In the genomic region with DNA sequence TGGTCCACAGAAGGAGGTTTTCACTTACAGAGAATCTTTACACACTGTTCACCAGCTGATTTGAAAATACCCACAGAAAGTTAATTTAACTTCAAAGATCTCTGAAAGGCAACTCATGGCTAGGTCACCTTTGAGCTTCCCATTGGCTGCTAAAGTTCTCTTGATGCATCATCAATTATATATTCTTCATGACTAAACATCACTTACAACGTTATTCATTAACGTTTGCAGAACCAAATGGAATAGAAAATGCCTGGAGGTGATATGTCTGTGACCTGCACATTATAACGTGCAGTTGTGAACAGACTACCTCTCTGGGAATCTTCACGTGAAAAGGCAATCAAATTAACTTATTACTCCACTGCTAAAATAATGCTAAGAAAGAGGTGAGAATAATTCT, we compare ENCODE assay signal across 31 cellular contexts.
"Had no signal": no experiment of that assay in that cellular context is flagged by ENCODE, and none has a peak within 500 bp of the region (broad histone marks: within the 10 kb centered on the region; RNA-seq: fewer than 3 reads in every experiment).

No MANE protein-coding gene starts in this region.

- H3K36me3 Mint-ChIP-seq: activated naive CD8-positive, alpha-beta T cell treated with anti-CD3 and anti-CD28 coated beads, Interleukin-2, amount 10 ng/mL, durations not matched to agents 7 days and 5 days had no signal

- H3K4me3 ChIP-seq: ascending aorta, cardiac muscle cell, Peyer's patch had no signal

- H3K27me3 Mint-ChIP-seq: activated CD4-positive, alpha-beta T cell treated with anti-CD3 and anti-CD28 coated beads, Interleukin-2, amount 10 ng/mL, durations not matched to agents 24 days and 14 days; activated naive CD4-positive, alpha-beta T cell treated with anti-CD3 and anti-CD28 coated beads, Interleukin-2, amount 50 U/mL, for 24 hours had no signal

- H3K4me3 Mint-ChIP-seq: activated CD4-positive, alpha-beta T cell treated with anti-CD3 and anti-CD28 coated beads, Interleukin-2, amount 10 ng/mL, durations not matched to agents 24 days and 14 days; activated CD8-positive, alpha-beta T cell treated with anti-CD3 and anti-CD28 coated beads, Interleukin-2, amount 10 ng/mL, durations not matched to agents 7 days and 5 days; activated naive CD4-positive, alpha-beta T cell treated with anti-CD3 and anti-CD28 coated beads, Interleukin-2, amount 50 U/mL, for 24 hours; activated naive CD8-positive, alpha-beta T cell treated with anti-CD3 and anti-CD28 coated beads, Interleukin-2, amount 10 ng/mL, durations not matched to agents 7 days and 5 days; activated T-cell treated with anti-CD3 and anti-CD28 coated beads, Interleukin-2, amount 50 U/mL, for 24 hours had no signal

- DNase-seq: activated CD4-positive, alpha-beta T cell treated with anti-CD3 and anti-CD28 coated beads, Interleukin-2, amount 10 ng/mL, durations not matched to agents 24 days and 14 days; activated CD4-positive, alpha-beta T cell treated with anti-CD3 and anti-CD28 coated beads, Interleukin-2, amount 50 U/mL, for 48 hours; activated CD8-positive, alpha-beta T cell treated with anti-CD3 and anti-CD28 coated beads, Interleukin-2, amount 10 ng/mL, durations not matched to agents 7 days and 5 days; activated gamma-delta T cell; activated naive CD4-positive, alpha-beta T cell treated with Interleukin-2 at 50 U/mL for 16 hours; activated naive CD8-positive, alpha-beta T cell treated with anti-CD3 and anti-CD28 coated beads, Interleukin-2, amount 10 ng/mL, durations not matched to agents 7 days and 5 days; activated T-cell treated with anti-CD3 and anti-CD28 coated beads, Interleukin-2, amount 50 U/mL, for 24 hours; amygdala; NCI-H1092 treated with DMSO at 0.1 percent for 48 hours; NCI-H1417; NCI-H146; NCI-H187; NCI-H2029 treated with DMSO at 0.1 percent for 48 hours; NCI-H2107; NCI-H2171 treated with DMSO at 0.1 percent for 48 hours; NCI-H226; NCI-H446 treated with DMSO at 0.1 percent for 48 hours; NCI-H524; NCI-H69; NK-92 treated with Interleukin-12 subunit alpha and Interleukin-12 subunit beta, amount 100 ng/mL, for 24 hours; PC-3; Peyer's patch; Right ventricle myocardium superior; SW 1271; T-helper 1 cell; T-helper 2 cell; T-helper 9 cell had no signal

- H3K4me1 Mint-ChIP-seq: activated CD4-positive, alpha-beta T cell treated with anti-CD3 and anti-CD28 coated beads, Interleukin-2, amount 10 ng/mL, durations not matched to agents 24 days and 14 days; activated naive CD4-positive, alpha-beta T cell treated with anti-CD3 and anti-CD28 coated beads, Interleukin-2, amount 50 U/mL, for 24 hours had no signal

- H3K9me3 ChIP-seq: ascending aorta, Peyer's patch had no signal

- ATAC-seq: activated CD8-positive, alpha-beta T cell treated with anti-CD3 and anti-CD28 coated beads, Interleukin-2, amount 10 ng/mL, durations not matched to agents 7 days and 5 days; PC-3 had no signal

- H3K36me3 ChIP-seq: cardiac muscle cell had no signal

- H3K9me3 Mint-ChIP-seq: activated CD4-positive, alpha-beta T cell treated with anti-CD3 and anti-CD28 coated beads, Interleukin-2, amount 10 ng/mL, durations not matched to agents 24 days and 14 days; activated naive CD4-positive, alpha-beta T cell treated with anti-CD3 and anti-CD28 coated beads, Interleukin-2, amount 50 U/mL, for 24 hours; activated naive CD8-positive, alpha-beta T cell treated with anti-CD3 and anti-CD28 coated beads, Interleukin-2, amount 10 ng/mL, durations not matched to agents 7 days and 5 days; activated T-cell treated with anti-CD3 and anti-CD28 coated beads, Interleukin-2, amount 50 U/mL, for 24 hours; activated T-helper 2 cell treated with anti-CD3 and anti-CD28 coated beads, Interferon-gamma antibody, Interleukin-2, Interleukin-4, amounts not matched to agents 10 μg/mL and 5 μg/mL and 100 μg/mL, durations not matched to agents 14 hours and 24 hours and 36 hours had no signal

- H3K27ac ChIP-seq: ascending aorta, cardiac muscle cell, Peyer's patch had no signal

- H3K27me3 ChIP-seq: ascending aorta, cardiac muscle cell, Peyer's patch had no signal

- H3K4me1 ChIP-seq: Peyer's patch had no signal

- H3K27ac Mint-ChIP-seq: activated CD4-positive, alpha-beta T cell treated with anti-CD3 and anti-CD28 coated beads, Interleukin-2, amount 10 ng/mL, durations not matched to agents 24 days and 14 days; activated CD8-positive, alpha-beta T cell treated with anti-CD3 and anti-CD28 coated beads, Interleukin-2, amount 10 ng/mL, durations not matched to agents 7 days and 5 days; activated naive CD4-positive, alpha-beta T cell treated with anti-CD3 and anti-CD28 coated beads, Interleukin-2, amount 50 U/mL, for 24 hours; activated naive CD8-positive, alpha-beta T cell treated with anti-CD3 and anti-CD28 coated beads, Interleukin-2, amount 10 ng/mL, durations not matched to agents 7 days and 5 days; activated T-cell treated with anti-CD3 and anti-CD28 coated beads, Interleukin-2, amount 50 U/mL, for 24 hours; activated T-helper 2 cell treated with anti-CD3 and anti-CD28 coated beads, Interferon-gamma antibody, Interleukin-2, Interleukin-4, amounts not matched to agents 10 μg/mL and 5 μg/mL and 100 μg/mL, durations not matched to agents 14 hours and 24 hours and 36 hours had no signal
